18 cellular contexts compared by ENCODE assay signal in genomic region chr11:117606807-117607206, GRCh38.
DNase-seq lines count a peak whose midpoint lies in the region; ATAC-seq and TF ChIP-seq lines count a peak whose summit lies in the region.
"Had no signal": no experiment of that assay in that cellular context is flagged by ENCODE, and none has a peak within 500 bp of the region (broad histone marks: within the 10 kb centered on the region; RNA-seq: fewer than 3 reads in every experiment).

No MANE protein-coding gene starts in this region.

- peak; percentile 58 to 68 for ATAC-seq in activated T-cell treated with anti-CD3 and anti-CD28 coated beads, Interleukin-2, amount 50 U/mL, for 72 hours (replicated peaks in 1 of 2)
- peak; percentile 37 for ATAC-seq in HG02610 (IDR thresholded peaks at IDR 0.05; ENCODE audit: unreplicated experiment)
- ATAC-seq in stimulated activated naive B cell treated with anti-CD40 and anti-IgM and Interleukin-4, amounts not matched to agents 10 μg/mL and 1 μg/mL and 100 μg/mL, for 72 hours (replicated peaks), result peak; percentile 83 to 88

- 62 to 82% (median 80%) methylated on average over 4 to 5 of the region's 5 CpGs for WGBS in adrenal gland, 4 donors

- no peaks in the 10 kb centered on the region for H3K36me3 Mint-ChIP-seq in activated T-cell treated with anti-CD3 and anti-CD28 coated beads, Interleukin-2, amount 50 U/mL, for 72 hours (ENCODE audit: insufficient read depth in 2 of 2)
- H3K36me3 Mint-ChIP-seq in T-helper 1 cell treated with Interleukin-12 subunit alpha and Interleukin-12 subunit beta and Interleukin-4 antibody, amounts not matched to agents 30 μg/mL and 1 μg/mL, for 36 hours (ENCODE audit: low read depth), result no peaks in the 10 kb centered on the region
- peaks cover 0 to 4% of the 10 kb centered on the region in 2 donors for H3K36me3 Mint-ChIP-seq in stimulated activated naive B cell treated with anti-CD40 and anti-IgM and Interleukin-4, amounts not matched to agents 10 μg/mL and 1 μg/mL and 100 μg/mL, for 72 hours

- H3K4me3 ChIP-seq in adrenal gland, result no peak overlapping the region
- H3K4me3 ChIP-seq: right lobe of liver, testis had no signal

- no peaks in the 10 kb centered on the region for H3K27me3 ChIP-seq in adrenal gland
- H3K27me3 ChIP-seq: right lobe of liver, testis had no signal

- intact Hi-C loops in adrenal gland (cut with DNase I), result no loop called here

- TF ChIP-seq POLR2A in adrenal gland (IDR thresholded peaks at IDR 0.05), result no peak

- H3K27me3 Mint-ChIP-seq in activated T-cell treated with anti-CD3 and anti-CD28 coated beads, Interleukin-2, amount 50 U/mL, for 72 hours (ENCODE audit: low read depth), result peaks cover 23% of the 10 kb centered on the region
- H3K27me3 Mint-ChIP-seq in T-helper 1 cell treated with Interleukin-12 subunit alpha and Interleukin-12 subunit beta and Interleukin-4 antibody, amounts not matched to agents 30 μg/mL and 1 μg/mL, for 36 hours (ENCODE audit: low read depth), result peaks cover 7% of the 10 kb centered on the region
- peaks cover 6 to 19% of the 10 kb centered on the region in 2 donors for H3K27me3 Mint-ChIP-seq in stimulated activated naive B cell treated with anti-CD40 and anti-IgM and Interleukin-4, amounts not matched to agents 10 μg/mL and 1 μg/mL and 100 μg/mL, for 72 hours

- H3K27ac Mint-ChIP-seq in activated T-cell treated with anti-CD3 and anti-CD28 coated beads, Interleukin-2, amount 50 U/mL, for 72 hours, result no peak overlapping the region
- peak overlapping the region; percentile 7 for H3K27ac Mint-ChIP-seq in T-helper 1 cell treated with Interleukin-12 subunit alpha and Interleukin-12 subunit beta and Interleukin-4 antibody, amounts not matched to agents 30 μg/mL and 1 μg/mL, for 36 hours
- no peak overlapping the region for H3K27ac Mint-ChIP-seq in stimulated activated naive B cell treated with anti-CD40 and anti-IgM and Interleukin-4, amounts not matched to agents 10 μg/mL and 1 μg/mL and 100 μg/mL, for 72 hours

- TF ChIP-seq CTCF in adrenal gland (IDR thresholded peaks at IDR 0.05), result no peak

- DNase-seq in activated T-cell treated with anti-CD3 and anti-CD28 coated beads, Interleukin-2, amount 50 U/mL, for 72 hours, result peak in 1 of 2 donors; percentile 5
- DNase-seq in activated T-cell treated with anti-CD3 and anti-CD28 coated beads for 4 hours (no peak), adrenal gland (no peak)
- peak; percentile 18 for DNase-seq in stimulated activated naive B cell treated with anti-CD40 and anti-IgM and Interleukin-4, amounts not matched to agents 10 μg/mL and 1 μg/mL and 100 μg/mL, for 72 hours
- DNase-seq in central memory CD4-positive, alpha-beta T cell, result no peak
- DNase-seq in activated naive CD4-positive, alpha-beta T cell (lab: John Stamatoyannopoulos, UW), result no peak
- DNase-seq: ACHN; activated CD4-positive, alpha-beta T cell treated with anti-CD3 and anti-CD28 coated beads for 1 hour; anterior cingulate cortex; midbrain; NCI-H1930; right lobe of liver; SHP77 treated with DMSO at 0.1 percent for 48 hours; stimulated activated CD4-positive, alpha-beta T cell treated with anti-CD3 and anti-CD28 coated beads, Interleukin-1b, Interleukin-23, amount 100 ng/mL, for 48 hours; testis had no signal

- peak overlapping the region in 1 of 2 donors; percentile 51 for H3K4me3 Mint-ChIP-seq in activated T-cell treated with anti-CD3 and anti-CD28 coated beads, Interleukin-2, amount 50 U/mL, for 72 hours
- H3K4me3 Mint-ChIP-seq in T-helper 1 cell treated with Interleukin-12 subunit alpha and Interleukin-12 subunit beta and Interleukin-4 antibody, amounts not matched to agents 30 μg/mL and 1 μg/mL, for 36 hours, result no peak overlapping the region
- no peak overlapping the region for H3K4me3 Mint-ChIP-seq in stimulated activated naive B cell treated with anti-CD40 and anti-IgM and Interleukin-4, amounts not matched to agents 10 μg/mL and 1 μg/mL and 100 μg/mL, for 72 hours

- no peaks in the 10 kb centered on the region for H3K4me1 ChIP-seq in adrenal gland (replicated peaks in 1 of 2)
- H3K4me1 ChIP-seq: right lobe of liver, testis had no signal

- no peaks in the 10 kb centered on the region for H3K36me3 ChIP-seq in adrenal gland (replicated peaks in 1 of 2)
- H3K36me3 ChIP-seq: neutrophil, right lobe of liver had no signal

- H3K4me1 Mint-ChIP-seq in activated T-cell treated with anti-CD3 and anti-CD28 coated beads, Interleukin-2, amount 50 U/mL, for 72 hours (ENCODE audit: low read depth), result peaks cover 35% of the 10 kb centered on the region
- H3K4me1 Mint-ChIP-seq in T-helper 1 cell treated with Interleukin-12 subunit alpha and Interleukin-12 subunit beta and Interleukin-4 antibody, amounts not matched to agents 30 μg/mL and 1 μg/mL, for 36 hours (ENCODE audit: low read depth), result peaks cover 29% of the 10 kb centered on the region
- H3K4me1 Mint-ChIP-seq in stimulated activated naive B cell treated with anti-CD40 and anti-IgM and Interleukin-4, amounts not matched to agents 10 μg/mL and 1 μg/mL and 100 μg/mL, for 72 hours, result peaks cover 23 to 32% of the 10 kb centered on the region in 2 donors

- no peak overlapping the region for H3K27ac ChIP-seq in adrenal gland
- H3K27ac ChIP-seq: neutrophil, right lobe of liver, testis had no signal

- H3K9me3 Mint-ChIP-seq in activated T-cell treated with anti-CD3 and anti-CD28 coated beads, Interleukin-2, amount 50 U/mL, for 72 hours, result no peaks in the 10 kb centered on the region
- H3K9me3 Mint-ChIP-seq in T-helper 1 cell treated with Interleukin-12 subunit alpha and Interleukin-12 subunit beta and Interleukin-4 antibody, amounts not matched to agents 30 μg/mL and 1 μg/mL, for 36 hours, result no peaks in the 10 kb centered on the region
- no peaks in the 10 kb centered on the region for H3K9me3 Mint-ChIP-seq in stimulated activated naive B cell treated with anti-CD40 and anti-IgM and Interleukin-4, amounts not matched to agents 10 μg/mL and 1 μg/mL and 100 μg/mL, for 72 hours

- H3K9me3 ChIP-seq in adrenal gland (replicated peaks in 1 of 3), result no peaks in the 10 kb centered on the region
- H3K9me3 ChIP-seq: neutrophil, right lobe of liver, testis had no signal
